Comparison of ENCODE assay signal across 10 cellular contexts in genomic region chr1:155009221-155009711, GRCh38. TPM values are rescaled to one million over a fixed set of nuclear protein-coding genes. Genes with fewer than 3 reads are reported as not detected.
DNase-seq lines count a peak whose midpoint lies in the region; ATAC-seq and TF ChIP-seq lines count a peak whose summit lies in the region.
"Had no signal": no experiment of that assay in that cellular context is flagged by ENCODE, and none has a peak within 500 bp of the region (broad histone marks: within the 10 kb centered on the region; RNA-seq: fewer than 3 reads in every experiment).

No MANE protein-coding gene starts in this region.

- H3K27me3 Mint-ChIP-seq in CD4-positive, alpha-beta T cell: no peaks in the 10 kb centered on the region

- peak overlapping the region; percentile 91 for H3K4me3 Mint-ChIP-seq in CD4-positive, alpha-beta T cell

- H3K9me3 ChIP-seq in CD4-positive, alpha-beta T cell (ENCODE audit: control insufficient read depth, low read length): no peaks in the 10 kb centered on the region
- no peaks in the 10 kb centered on the region for H3K9me3 ChIP-seq in osteoblast (ENCODE audit: low read depth, low read length)

- peak overlapping the region; percentile 64 for H3K4me3 ChIP-seq in epithelial cell of esophagus (ENCODE audit: low read length)
- no peak overlapping the region for H3K4me3 ChIP-seq in osteoblast (ENCODE audit: insufficient read depth, low read length)

- POLR2A ChIA-PET in CD4-positive, alpha-beta T cell (lab: Charles Lee): interaction anchor here (1.0 to 10.7 kb wide), 5 partner anchors 9 to 54 kb away, joined by 4 to 189 read pairs (median 14); partner anchors contain the start of genes FLAD1, PBXIP1, PYGO2 and ZBTB7B

- H2AFZ ChIP-seq in osteoblast (ENCODE audit: low read length): no peak overlapping the region

- H3K36me3 Mint-ChIP-seq in CD4-positive, alpha-beta T cell (ENCODE audit: low read depth): peaks cover 37% of the 10 kb centered on the region

- H3K27ac ChIP-seq in CD4-positive, alpha-beta T cell (ENCODE audit: low read depth, low read length): peak overlapping the region; percentile 88
- H3K27ac ChIP-seq in osteoblast (ENCODE audit: low read depth, low read length): no peak overlapping the region

- no peak overlapping the region for H3K4me2 ChIP-seq in osteoblast (ENCODE audit: insufficient read depth, low read length)

- H3K79me2 ChIP-seq in osteoblast (ENCODE audit: insufficient read depth, low read length): peaks cover 82% of the 10 kb centered on the region

- H3K27me3 ChIP-seq in CD4-positive, alpha-beta T cell (ENCODE audit: control insufficient read depth, insufficient read depth, low read length): no peaks in the 10 kb centered on the region
- H3K27me3 ChIP-seq in osteoblast (ENCODE audit: insufficient read depth, low read length): no peaks in the 10 kb centered on the region

- CTCF ChIA-PET in CD4-positive, alpha-beta T cell (lab: Charles Lee): interaction anchor here (1.3 to 4.0 kb wide), 3 partner anchors 8 to 73 kb away, joined by 4 to 31 read pairs (median 12); partner anchors contain the start of gene PMVK

- intact Hi-C loops in CD4-positive, alpha-beta T cell (cut with DNase I, micrococcal nuclease): no loop called here

- H3K4me1 Mint-ChIP-seq in CD4-positive, alpha-beta T cell (ENCODE audit: low read depth): peaks cover 87% of the 10 kb centered on the region

- peak overlapping the region; percentile 92 for H3K27ac Mint-ChIP-seq in CD4-positive, alpha-beta T cell

- no peak for TF ChIP-seq CTCF in CD4-positive, alpha-beta T cell (IDR thresholded peaks at IDR 0.05)
- TF ChIP-seq CTCF in epithelial cell of esophagus (IDR thresholded peaks at IDR 0.05; ENCODE audit: insufficient read depth, low read depth, low read length, missing control alignments): no peak
- no peak for TF ChIP-seq CTCF in osteoblast (IDR thresholded peaks at IDR 0.05; ENCODE audit: extremely low read depth, low read depth, low read length)

- peaks cover 45% of the 10 kb centered on the region for H4K20me1 ChIP-seq in osteoblast (ENCODE audit: insufficient read depth, low read length)

- peaks cover 3% of the 10 kb centered on the region for H3K36me3 ChIP-seq in osteoblast (ENCODE audit: insufficient read depth, low read length)

- no peaks in the 10 kb centered on the region for H3K9me3 Mint-ChIP-seq in CD4-positive, alpha-beta T cell

- H3K4me1 ChIP-seq in osteoblast (ENCODE audit: insufficient read depth, low read length): peaks cover 22% of the 10 kb centered on the region

- DNase-seq in CD4-positive, alpha-beta T cell: no peak
- DNase-seq in activated CD4-positive, alpha-beta T cell treated with anti-CD3 and anti-CD28 coated beads, Interleukin-2, amount 50 U/mL, for 48 hours: peak; percentile 56 to 66
- DNase-seq in epithelial cell of esophagus (ENCODE audit: low read depth) (no peak), osteoblast (ENCODE audit: insufficient read length, low spot score, missing footprints) (peak; percentile 62), SKM-1 treated with dmso at 0.1 percent for 144 hours (lab: John Stamatoyannopoulos, UW; ENCODE audit: unreplicated experiment) (no peak), cerebellum (ENCODE audit: low spot score) (no peak)
- DNase-seq: DMS79 treated with DMSO at 0.1 percent for 48 hours had no signal

- ATAC-seq in CD4-positive, alpha-beta T cell (ENCODE audit: poor library complexity): no peak
- no peak for ATAC-seq in HG03342 (IDR thresholded peaks at IDR 0.05; ENCODE audit: unreplicated experiment)
- no peak for ATAC-seq in HG02763 (IDR thresholded peaks at IDR 0.05; ENCODE audit: unreplicated experiment)
- ATAC-seq: left lobe of liver had no signal

RNA-seq across cellular contexts. Expression of gene ZBTB7B, which starts 6.7 kb away (rescaled TPM):
- 10 to 100 TPM; 22.8 to 25.1 TPM for total RNA-seq in CD4-positive, alpha-beta T cell
- total RNA-seq in osteoblast (18.6 and 23.5 TPM in 2 replicates), cerebellum (2.4 TPM)

RNA-seq across cellular contexts. Expression of gene LENEP, which starts 15.9 kb away (rescaled TPM):
- total RNA-seq in CD4-positive, alpha-beta T cell: not detected
- total RNA-seq in osteoblast (0.88 TPM in 1 of 2 replicates, not detected in the other), cerebellum (1.5 TPM)
- total RNA-seq: left lobe of liver had no signal

RNA-seq across cellular contexts. Expression of gene DCST2, which starts 24.3 kb away (rescaled TPM):
- total RNA-seq in CD4-positive, alpha-beta T cell: 1 to 10 TPM; 1.4 to 2.2 TPM
- total RNA-seq in osteoblast: not detected in 2 replicates
- not detected for total RNA-seq in cerebellum

RNA-seq across cellular contexts. Expression of gene DCST1, which starts 24.4 kb away (rescaled TPM):
- total RNA-seq in CD4-positive, alpha-beta T cell: under 1 TPM; 0.33 to 0.39 TPM
- total RNA-seq in osteoblast (not detected in 2 replicates), cerebellum (not detected)

RNA-seq across cellular contexts. Expression of gene FLAD1, which starts 26.1 kb away (rescaled TPM):
- 10 to 100 TPM; 16.7 to 19.4 TPM for total RNA-seq in CD4-positive, alpha-beta T cell
- total RNA-seq in osteoblast (17.1 and 20.6 TPM in 2 replicates), cerebellum (16.8 TPM)

Comparison
In these comparisons a context has a peak if more than half of its experiments do, and no peak if none do; other contexts are left out.
1. DNase-seq: peak in activated CD4-positive, alpha-beta T cell treated with anti-CD3 and anti-CD28 coated beads, Interleukin-2, amount 50 U/mL, for 48 hours (2 of 2) and osteoblast (single experiment); none in CD4-positive, alpha-beta T cell (0 of 10), epithelial cell of esophagus (single experiment), SKM-1 treated with dmso at 0.1 percent for 144 hours (single experiment) and cerebellum (single experiment).